In genomic region chr20:21767200-21767738, GRCh38 we compare ENCODE assay signal across 17 cellular contexts.
"Had no signal": no experiment of that assay in that cellular context is flagged by ENCODE, and none has a peak within 500 bp of the region (broad histone marks: within the 10 kb centered on the region; RNA-seq: fewer than 3 reads in every experiment).

No MANE protein-coding gene starts in this region.

- H3K4me3 ChIP-seq: body of pancreas, colonic mucosa, sigmoid colon, spleen, suprapubic skin, upper lobe of right lung had no signal

- H3K27ac Mint-ChIP-seq: activated CD4-positive, alpha-beta T cell treated with anti-CD3 and anti-CD28 coated beads, Interleukin-2, amount 10 ng/mL, durations not matched to agents 24 days and 14 days; activated CD8-positive, alpha-beta T cell treated with anti-CD3 and anti-CD28 coated beads, Interleukin-2, amount 10 ng/mL, durations not matched to agents 7 days and 5 days; activated naive CD8-positive, alpha-beta T cell treated with anti-CD3 and anti-CD28 coated beads for 36 hours; naive thymus-derived CD8-positive, alpha-beta T cell; stimulated activated naive CD8-positive, alpha-beta T cell treated with anti-CD3 and anti-CD28 coated beads, Interleukin-15, Interleukin-2, amounts not matched to agents 100 ng/mL and 50 ng/mL, for 24 hours; T-helper 17 cell had no signal

- H3K4me1 Mint-ChIP-seq: activated CD4-positive, alpha-beta T cell treated with anti-CD3 and anti-CD28 coated beads, Interleukin-2, amount 10 ng/mL, durations not matched to agents 24 days and 14 days; activated naive CD8-positive, alpha-beta T cell treated with anti-CD3 and anti-CD28 coated beads for 36 hours; naive thymus-derived CD8-positive, alpha-beta T cell; T-helper 17 cell had no signal

- FAIRE-seq: islet of Langerhans had no signal

- H3K4me3 Mint-ChIP-seq: activated CD4-positive, alpha-beta T cell treated with anti-CD3 and anti-CD28 coated beads, Interleukin-2, amount 10 ng/mL, durations not matched to agents 24 days and 14 days; activated CD8-positive, alpha-beta T cell treated with anti-CD3 and anti-CD28 coated beads, Interleukin-2, amount 10 ng/mL, durations not matched to agents 7 days and 5 days; activated naive CD8-positive, alpha-beta T cell treated with anti-CD3 and anti-CD28 coated beads for 36 hours; naive thymus-derived CD8-positive, alpha-beta T cell; stimulated activated naive CD8-positive, alpha-beta T cell treated with anti-CD3 and anti-CD28 coated beads, Interleukin-15, Interleukin-2, amounts not matched to agents 100 ng/mL and 50 ng/mL, for 24 hours; T-helper 17 cell had no signal

- H3K36me3 Mint-ChIP-seq: activated naive CD8-positive, alpha-beta T cell treated with anti-CD3 and anti-CD28 coated beads for 36 hours; naive thymus-derived CD8-positive, alpha-beta T cell had no signal

- H3K36me3 ChIP-seq: colonic mucosa, sigmoid colon, spleen, suprapubic skin, upper lobe of right lung had no signal

- H3K9me3 Mint-ChIP-seq: activated CD4-positive, alpha-beta T cell treated with anti-CD3 and anti-CD28 coated beads, Interleukin-2, amount 10 ng/mL, durations not matched to agents 24 days and 14 days; stimulated activated naive CD8-positive, alpha-beta T cell treated with anti-CD3 and anti-CD28 coated beads, Interleukin-15, Interleukin-2, amounts not matched to agents 100 ng/mL and 50 ng/mL, for 24 hours had no signal

- H3K27ac ChIP-seq: body of pancreas, colonic mucosa, sigmoid colon, spleen, suprapubic skin, upper lobe of right lung had no signal

- DNase-seq: activated CD4-positive, alpha-beta T cell treated with anti-CD3 and anti-CD28 coated beads, Interleukin-2, amount 10 ng/mL, durations not matched to agents 24 days and 14 days; activated CD8-positive, alpha-beta memory T cell treated with anti-CD3 and anti-CD28 coated beads, Interleukin-2, amount 50 U/mL, for 4 hours; activated CD8-positive, alpha-beta T cell treated with anti-CD3 and anti-CD28 coated beads, Interleukin-2, amount 10 ng/mL, durations not matched to agents 7 days and 5 days; activated gamma-delta T cell treated with Interleukin-2 at 50 U/mL for 16 hours; central memory CD4-positive, alpha-beta T cell; colonic mucosa; foreskin fibroblast; naive thymus-derived CD8-positive, alpha-beta T cell; sigmoid colon; spleen; T-helper 17 cell had no signal

- H3K27me3 Mint-ChIP-seq: activated CD4-positive, alpha-beta T cell treated with anti-CD3 and anti-CD28 coated beads, Interleukin-2, amount 10 ng/mL, durations not matched to agents 24 days and 14 days had no signal

- H3K27me3 ChIP-seq: body of pancreas, colonic mucosa had no signal

- H3K9me3 ChIP-seq: body of pancreas, colonic mucosa, sigmoid colon, spleen, suprapubic skin, upper lobe of right lung had no signal

- ATAC-seq: activated CD8-positive, alpha-beta T cell treated with anti-CD3 and anti-CD28 coated beads, Interleukin-2, amount 10 ng/mL, durations not matched to agents 7 days and 5 days; body of pancreas; naive thymus-derived CD8-positive, alpha-beta T cell; T-helper 17 cell had no signal

- H3K4me1 ChIP-seq: colonic mucosa, sigmoid colon, spleen, suprapubic skin, upper lobe of right lung had no signal
